13 cellular contexts compared by ENCODE assay signal in the genomic region with DNA sequence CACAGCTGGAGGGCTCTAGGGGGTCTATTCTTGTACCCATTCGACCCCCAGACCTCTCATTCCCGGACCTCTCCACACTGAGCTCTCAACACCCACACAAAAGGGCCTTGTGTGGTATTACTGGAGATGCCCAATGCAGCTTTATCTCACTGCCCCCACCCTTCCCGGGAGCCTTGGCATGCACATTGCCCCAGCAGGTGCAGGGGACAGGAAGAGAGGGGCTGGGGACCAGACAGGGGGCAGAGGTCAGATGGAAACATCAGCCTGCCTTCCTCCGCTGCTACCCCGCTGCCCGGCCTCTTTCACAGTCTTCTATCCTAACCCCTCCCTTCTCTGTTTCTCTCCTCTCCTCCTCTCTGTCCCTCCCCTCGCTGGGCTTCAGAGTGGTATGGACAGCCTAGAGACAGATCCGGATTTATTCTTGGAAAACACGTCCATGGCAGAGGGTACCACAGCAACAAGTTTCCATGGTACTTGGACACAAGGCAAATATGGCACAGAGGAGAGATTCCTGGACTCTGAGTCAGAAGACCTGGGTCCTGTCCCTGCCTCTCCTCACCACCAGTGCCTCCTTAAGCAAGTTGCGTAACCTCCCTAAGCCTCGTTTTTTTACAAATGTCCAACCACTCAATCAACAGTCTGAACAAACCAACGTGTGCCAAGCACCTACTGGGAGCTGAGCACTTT. TPM values are rescaled to one million over a fixed set of nuclear protein-coding genes. Genes with fewer than 3 reads are reported as not detected.
DNase-seq lines count a peak whose midpoint lies in the region; ATAC-seq, FAIRE-seq and TF ChIP-seq lines count a peak whose summit lies in the region.
"Had no signal": no experiment of that assay in that cellular context is flagged by ENCODE, and none has a peak within 500 bp of the region (broad histone marks: within the 10 kb centered on the region; RNA-seq: fewer than 3 reads in every experiment).

No MANE protein-coding gene starts in this region.

- no peak overlapping the region for H2AFZ ChIP-seq in HepG2 (ENCODE audit: low read length)

- CTCF ChIA-PET in HepG2 (lab: Yijun Ruan, JAX; ENCODE audit: low intra/inter-chr PET ratio, low total read pairs): no interaction called here

- peaks cover 0 to 14% (median 0%) of the 10 kb centered on the region in 5 experiments for H3K9me3 Mint-ChIP-seq in brain
- H3K9me3 Mint-ChIP-seq: activated CD4-positive, alpha-beta T cell treated with anti-CD3 and anti-CD28 coated beads, Interleukin-2, amount 10 ng/mL, durations not matched to agents 24 days and 14 days; T-helper 1 cell treated with Interleukin-12 subunit alpha and Interleukin-12 subunit beta and Interleukin-4 antibody, amounts not matched to agents 30 μg/mL and 1 μg/mL, for 36 hours had no signal

- no peak for DNase-seq in HepG2 (ENCODE audit: low spot score)
- DNase-seq in right lobe of liver: no peak
- DNase-seq in aorta: no peak
- DNase-seq in activated CD4-positive, alpha-beta T cell treated with anti-CD3 and anti-CD28 coated beads for 4 hours: no peak
- DNase-seq in NCI-H748 (lab: John Stamatoyannopoulos, UW; ENCODE audit: unreplicated experiment): no peak
- DNase-seq in NCI-H2196 treated with DMSO at 0.1 percent for 48 hours (lab: John Stamatoyannopoulos, UW; ENCODE audit: unreplicated experiment): no peak
- DNase-seq: activated CD4-positive, alpha-beta T cell treated with anti-CD3 and anti-CD28 coated beads, Interleukin-2, amount 10 ng/mL, durations not matched to agents 24 days and 14 days; DMS79; mesendoderm had no signal

- H3K4me1 Mint-ChIP-seq in brain: peaks cover 59% of the 10 kb centered on the region

- 5% methylated on average over 11 of the region's 12 CpGs for WGBS in HepG2 (ENCODE audit: low lambda C conversion rate)
- 61% methylated on average over 10 of the region's 12 CpGs for WGBS in right lobe of liver (ENCODE audit: insufficient coverage, low coverage, low lambda C conversion rate, missing lambda C conversion rate)
- WGBS in aorta, 2 donors: 26 to 29% methylated on average over 12 of the region's 12 CpGs

- intact Hi-C loops in HepG2 (cut with micrococcal nuclease; ENCODE audit: unreplicated experiment): no loop called here
- intact Hi-C loops in right lobe of liver (cut with DNase I): no loop called here
- intact Hi-C loops in aorta (cut with DNase I): loop anchor here in 1 of 2 donors (5.0 kb wide), 1 partner anchor 62 kb away; no protein-coding TSS in a partner anchor

- ATAC-seq in HepG2: no peak
- ATAC-seq in right lobe of liver: no peak
- ATAC-seq in aorta (ENCODE audit: low FRiP score): peak; percentile 88

- H3K9me3 ChIP-seq in HepG2 (ENCODE audit: low read length) (no peaks in the 10 kb centered on the region), right lobe of liver (no peaks in the 10 kb centered on the region), aorta (ENCODE audit: control insufficient read depth, low read length) (no peaks in the 10 kb centered on the region)

- no peaks in the 10 kb centered on the region for H3K4me1 ChIP-seq in HepG2 (ENCODE audit: insufficient read depth, low read length)
- no peaks in the 10 kb centered on the region for H3K4me1 ChIP-seq in right lobe of liver
- H3K4me1 ChIP-seq in aorta (ENCODE audit: control insufficient read depth in 1 of 2, insufficient read depth in 2 of 2, low read length in 2 of 2): no peaks in the 10 kb centered on the region

- H3K9ac ChIP-seq in HepG2 (ENCODE audit: insufficient read depth, low read depth, low read length): no peak overlapping the region

- H3K27ac ChIP-seq in HepG2 (ENCODE audit: extremely low read length, insufficient read depth, low read length): no peak overlapping the region
- no peak overlapping the region for H3K27ac ChIP-seq in right lobe of liver
- peak overlapping the region; percentile 54 for H3K27ac ChIP-seq in layer of hippocampus (ENCODE audit: low read depth, low read length)
- peak overlapping the region in 1 of 2 donors; percentile 69 for H3K27ac ChIP-seq in aorta (ENCODE audit: low read depth in 1 of 2, low read length in 2 of 2)

- H4K20me1 ChIP-seq in HepG2 (ENCODE audit: insufficient read depth, low read length): no peaks in the 10 kb centered on the region

- H3K4me2 ChIP-seq in HepG2 (ENCODE audit: low read depth, low read length): no peak overlapping the region

- no peak for FAIRE-seq in HepG2 (lab: Jason Lieb, UNC)
- FAIRE-seq: GM19239 had no signal

- H3K4me3 ChIP-seq in HepG2 (replicated peaks in 1 of 3; ENCODE audit: insufficient read depth in 1 of 3, low read depth in 2 of 3, low read length in 3 of 3): no peak overlapping the region
- no peak overlapping the region for H3K4me3 ChIP-seq in right lobe of liver
- no peak overlapping the region for H3K4me3 ChIP-seq in aorta (ENCODE audit: low read length in 2 of 2)

- no peak for TF ChIP-seq RAD21 in HepG2 (CRISPR knock-in tag; IDR thresholded peaks at IDR 0.05)

- POLR2A ChIA-PET in HepG2 (lab: Yijun Ruan, JAX): no interaction called here

- H3K27me3 ChIP-seq in HepG2 (ENCODE audit: control insufficient read depth in 1 of 2, insufficient read depth in 2 of 2, low read length in 2 of 2) (peaks cover 4 to 29% of the 10 kb centered on the region in 2 experiments; a peak in 2 of 5 replicates), right lobe of liver (no peaks in the 10 kb centered on the region), layer of hippocampus (ENCODE audit: control insufficient read depth, insufficient read depth, low read length) (peaks cover 2% of the 10 kb centered on the region), aorta (ENCODE audit: control insufficient read depth in 1 of 2, insufficient read depth in 2 of 2, low read length in 1 of 2) (no peaks in the 10 kb centered on the region)

- no peak for TF ChIP-seq CTCF in HepG2 (CRISPR knock-in tag; IDR thresholded peaks at IDR 0.05)
- no peak for TF ChIP-seq CTCF in right lobe of liver (IDR thresholded peaks at IDR 0.05)
- TF ChIP-seq CTCF in brain (conservative IDR thresholded peaks at IDR 0.05): no peak

- H3K36me3 Mint-ChIP-seq in brain: no peaks in the 10 kb centered on the region

- TF ChIP-seq POLR2A in HepG2 (IDR thresholded peaks at IDR 0.05; ENCODE audit: insufficient read depth in 1 of 2, low read depth in 2 of 2, low read length in 2 of 2) (no peak), right lobe of liver (IDR thresholded peaks at IDR 0.05) (no peak)

- TF ChIP-seq EP300 in HepG2 (IDR thresholded peaks at IDR 0.05; ENCODE audit: low read depth in 2 of 2, low read length in 2 of 2): no peak
- TF ChIP-seq EP300 in HepG2 (CRISPR knock-in tag; IDR thresholded peaks at IDR 0.05; ENCODE audit: borderline replicate concordance): no peak

- H3K4me3 Mint-ChIP-seq in brain: peak overlapping the region in 2 of 5 experiments; percentile 38 to 49
- H3K4me3 Mint-ChIP-seq: activated CD4-positive, alpha-beta T cell treated with anti-CD3 and anti-CD28 coated beads, Interleukin-2, amount 10 ng/mL, durations not matched to agents 24 days and 14 days; T-helper 1 cell treated with Interleukin-12 subunit alpha and Interleukin-12 subunit beta and Interleukin-4 antibody, amounts not matched to agents 30 μg/mL and 1 μg/mL, for 36 hours had no signal

- peaks cover 4% of the 10 kb centered on the region for H3K27me3 Mint-ChIP-seq in brain

- no TSS peak for BruUV-seq in HepG2 (replicated peaks; lab: Mats Ljungman, UMichigan)

- in situ Hi-C loops in HepG2 (cut with HindIII; ENCODE audit: extremely low pct_ligation_motif_present, low pct_unique_long_range_greater_than_20kb): no loop called here

- no peaks in the 10 kb centered on the region for H3K79me2 ChIP-seq in HepG2 (ENCODE audit: insufficient read depth, low read length)

- H3K36me3 ChIP-seq in HepG2 (replicated peaks in 1 of 2; ENCODE audit: control insufficient read depth in 1 of 2, insufficient read depth in 2 of 2, low read length in 2 of 2) (no peaks in the 10 kb centered on the region), right lobe of liver (no peaks in the 10 kb centered on the region), aorta (ENCODE audit: control insufficient read depth in 1 of 2, insufficient read depth in 2 of 2, low read length in 1 of 2) (no peaks in the 10 kb centered on the region)

- peak overlapping the region; percentile 59 to 95 (median 84) for H3K27ac Mint-ChIP-seq in brain
- H3K27ac Mint-ChIP-seq: activated CD4-positive, alpha-beta T cell treated with anti-CD3 and anti-CD28 coated beads, Interleukin-2, amount 10 ng/mL, durations not matched to agents 24 days and 14 days; T-helper 1 cell treated with Interleukin-12 subunit alpha and Interleukin-12 subunit beta and Interleukin-4 antibody, amounts not matched to agents 30 μg/mL and 1 μg/mL, for 36 hours had no signal

RNA-seq across cellular contexts. Expression of a gene that starts 8.3 kb away (rescaled TPM):
- total RNA-seq in HepG2 (2016; rRNA removed; fragmentation: Illumina TruSeq; extraction: Trizol) (not detected in 2 replicates), right lobe of liver (under 1 TPM in 2 of 6 experiments, not detected in 4; 0.15 to 0.23 TPM), aorta (10 to 100 TPM; 59.7 to 93.9 TPM)
- total RNA-seq in HepG2 (2016; cell fraction: cytosol; rRNA removed; fragmentation: Illumina TruSeq; extraction: Trizol; ENCODE audit: low read depth): not detected in 2 replicates
- not detected in 2 replicates for total RNA-seq in HepG2 (2016; cell fraction: insoluble cytoplasmic fraction; rRNA removed; fragmentation: Illumina TruSeq; extraction: Trizol)
- 0.09 TPM in 1 of 2 replicates, not detected in the other for total RNA-seq in HepG2 (2016; cell fraction: membrane; rRNA removed; fragmentation: Illumina TruSeq; extraction: Trizol)
- total RNA-seq in HepG2 (2016; cell fraction: nucleus; rRNA removed; fragmentation: Illumina TruSeq; extraction: Trizol): not detected in 2 replicates
- polyA plus RNA-seq in HepG2 (2011; rRNA removed) (not detected in 2 replicates), brain (ENCODE audit: insufficient read depth, low read depth, low replicate concordance) (16.4 TPM), aorta (10 to 100 TPM in 1 of 2 donors, 1 to 10 TPM in 1; 6.5 to 29.7 TPM)
- polyA plus RNA-seq in HepG2 (2011; cell fraction: cytosol; rRNA removed): not detected in 2 replicates
- 0.19 and 0.21 TPM in 2 replicates for polyA plus RNA-seq in HepG2 (2011; cell fraction: nucleus; rRNA removed)
- not detected in 2 replicates for polyA plus RNA-seq in HepG2 (2012)
- polyA plus RNA-seq in HepG2 (2016; cell fraction: cytosol; fragmentation: Illumina TruSeq; extraction: Trizol; ENCODE audit: low read depth): not detected in 2 replicates
- not detected in 2 replicates for polyA plus RNA-seq in HepG2 (2016; cell fraction: insoluble cytoplasmic fraction; fragmentation: Illumina TruSeq; extraction: Trizol; ENCODE audit: low read depth)
- polyA plus RNA-seq in HepG2 (2016; cell fraction: membrane; fragmentation: Illumina TruSeq; extraction: Trizol; ENCODE audit: low read depth): not detected in 2 replicates
- not detected in 2 replicates for polyA plus RNA-seq in HepG2 (2016; cell fraction: nucleus; fragmentation: Illumina TruSeq; extraction: Trizol; ENCODE audit: insufficient read depth, low read depth)
- not detected in 2 replicates for polyA minus RNA-seq in HepG2 (2011; rRNA and poly(A)+ RNA removed; ENCODE audit: low replicate concordance)
- polyA minus RNA-seq in HepG2 (2011; cell fraction: cytosol; rRNA and poly(A)+ RNA removed): not detected in 2 replicates
- not detected in 2 replicates for polyA minus RNA-seq in HepG2 (2011; cell fraction: nucleus; rRNA and poly(A)+ RNA removed)

Comparison
In these comparisons a context has a peak if more than half of its experiments do, and no peak if none do; other contexts are left out.
1. RNA of a gene that starts 8.3 kb away (total RNA-seq): 59.7 to 93.9 TPM in aorta; 0.15 to 0.23 TPM in right lobe of liver and 0.09 TPM in HepG2; every median in the first group is over 10 times any median in the second.